ENCODE assay signal across 31 cellular contexts in genomic region chr2:234987754-234988153, GRCh38. TPM values are rescaled to one million over a fixed set of nuclear protein-coding genes. Genes with fewer than 3 reads are reported as not detected.
"Had no signal": no experiment of that assay in that cellular context is flagged by ENCODE, and none has a peak within 500 bp of the region (broad histone marks: within the 10 kb centered on the region; RNA-seq: fewer than 3 reads in every experiment).

No MANE protein-coding gene starts in this region.

- H3K4me3 ChIP-seq: cardiac muscle cell, colonic mucosa, gastrocnemius medialis, hepatocyte, pancreas, psoas muscle, smooth muscle cell, testis, transverse colon had no signal

- DNase-seq: activated CD4-positive, alpha-beta memory T cell treated with anti-CD3 and anti-CD28 coated beads, Interleukin-2, amount 10 ng/mL, durations not matched to agents 7 days and 5 days; activated CD4-positive, alpha-beta T cell treated with anti-CD3 and anti-CD28 coated beads for 1 hour; activated CD4-positive, alpha-beta T cell treated with anti-CD3 and anti-CD28 coated beads, Interleukin-2, amount 10 ng/mL, durations not matched to agents 7 days and 5 days; activated naive CD8-positive, alpha-beta T cell treated with anti-CD3 and anti-CD28 coated beads, Interleukin-2, amount 50 U/mL, for 24 hours; activated T-cell treated with anti-CD3 and anti-CD28 coated beads, Interleukin-2, amount 50 U/mL, for 4 hours; amygdala; cerebellar nuclear complex; colonic mucosa; effector CD8-positive, alpha-beta T cell; erythroblast; gastrocnemius medialis; left colon; midbrain; stimulated activated CD4-positive, alpha-beta T cell treated with anti-CD3 and anti-CD28 coated beads, Interleukin-1b, Interleukin-23, amount 100 ng/mL, for 48 hours; stimulated activated CD4-positive, alpha-beta T cell treated with anti-CD3 and anti-CD28 coated beads, Interleukin-4, amount 100 ng/mL, for 4 hours; stimulated activated naive B cell treated with anti-CD40 and anti-IgM and Interleukin-4, amounts not matched to agents 10 μg/mL and 1 μg/mL and 100 μg/mL, for 72 hours; T-helper 17 cell; T1000; testis; transverse colon had no signal

- H3K27ac ChIP-seq: colonic mucosa, gastrocnemius medialis, hepatocyte, psoas muscle had no signal

- H3K36me3 ChIP-seq: cardiac muscle cell, colonic mucosa, gastrocnemius medialis, pancreas, transverse colon had no signal

- H3K4me2 ChIP-seq: hepatocyte, smooth muscle cell had no signal

- H3K9me3 ChIP-seq: colonic mucosa, gastrocnemius medialis, pancreas, psoas muscle, testis, transverse colon had no signal

- H3K27me3 ChIP-seq: cardiac muscle cell, colonic mucosa, gastrocnemius medialis, hepatocyte, pancreas, testis, transverse colon had no signal

- H2AFZ ChIP-seq: hepatocyte had no signal

- FAIRE-seq: endometrium, keratinocyte, pancreas, urothelium cell line had no signal

- ATAC-seq: activated naive CD8-positive, alpha-beta T cell treated with anti-CD3 and anti-CD28 coated beads, Interleukin-2, amount 50 U/mL, for 24 hours; activated T-cell treated with anti-CD3 and anti-CD28 coated beads, Interleukin-2, amount 50 U/mL, for 4 hours; activated T-helper 17 cell treated with anti-CD3 and anti-CD28 coated beads, Interleukin-2, amount 50 U/mL, for 72 hours; gastrocnemius medialis; left colon; naive thymus-derived CD4-positive, alpha-beta T cell; pancreas; psoas muscle; stimulated activated naive B cell treated with anti-CD40 and anti-IgM and Interleukin-4, amounts not matched to agents 10 μg/mL and 1 μg/mL and 100 μg/mL, for 72 hours; T-helper 17 cell; WTC11 had no signal

RNA-seq across cellular contexts. Expression of gene SH3BP4, which starts 35.9 kb away (rescaled TPM):
- total RNA-seq: activated CD4-positive, alpha-beta T cell treated with anti-CD3 and anti-CD28 coated beads, Interleukin-2, amount 10 ng/mL, durations not matched to agents 7 days and 5 days; activated T-helper 17 cell treated with anti-CD3 and anti-CD28 coated beads, Interleukin-2, amount 50 U/mL, for 72 hours had no signal
- polyA plus RNA-seq: naive thymus-derived CD4-positive, alpha-beta T cell had no signal
